In genomic region chr22:20885557-20886323, GRCh38 we compare ENCODE assay signal across 1 cellular context.
TF ChIP-seq lines count a peak whose summit lies in the region.

No MANE protein-coding gene starts in this region.

TF ChIP-seq in K562, 482 proteins besides CTCF, POLR2A, EP300 and RAD21 (continued from another document and continues in another):
- TF ChIP-seq ZNF398 (CRISPR knock-in tag; IDR thresholded peaks at IDR 0.05) (no peak), ZNF224 (CRISPR knock-in tag; IDR thresholded peaks at IDR 0.05) (no peak), NFE2 (IDR thresholded peaks at IDR 0.05; ENCODE audit: low read depth) (no peak), ZFPM2 (CRISPR knock-in tag; IDR thresholded peaks at IDR 0.05) (peak; percentile 98), CCNT2 (IDR thresholded peaks at IDR 0.05; ENCODE audit: borderline replicate concordance, extremely low read depth, insufficient read length, low read depth, low read length) (no peak), COPS2 (conservative IDR thresholded peaks at IDR 0.05) (no peak), DACH1 (IDR thresholded peaks at IDR 0.05; ENCODE audit: partially characterized antibody) (no peak), USF2 (CRISPR knock-in tag; IDR thresholded peaks at IDR 0.05) (no peak), TCF3 (CRISPR knock-in tag; IDR thresholded peaks at IDR 0.05) (peak; percentile 79), RUNX1 (IDR thresholded peaks at IDR 0.05; ENCODE audit: low read depth) (no peak), ZNF518B (CRISPR knock-in tag; IDR thresholded peaks at IDR 0.05) (no peak), NELFE (IDR thresholded peaks at IDR 0.05; ENCODE audit: insufficient read depth, insufficient read length) (no peak), ELF1 (tag; IDR thresholded peaks at IDR 0.05) (peak; percentile 64), STAT5A (IDR thresholded peaks at IDR 0.05; ENCODE audit: borderline replicate concordance, low read length) (peak; percentile 8; the same call in 1 of the 2 replicates), ZNF184 (CRISPR knock-in tag; IDR thresholded peaks at IDR 0.05) (no peak), PHF20 (IDR thresholded peaks at IDR 0.05; ENCODE audit: partially characterized antibody) (no peak), CREB5 (CRISPR knock-in tag; IDR thresholded peaks at IDR 0.05) (no peak; the same call in 1 of the 2 replicates), SRF (CRISPR knock-in tag; IDR thresholded peaks at IDR 0.05) (peak in 1 of 2 experiments; percentile 67; a peak in 1 of 4 replicates), SUPT5H (IDR thresholded peaks at IDR 0.05) (peak; percentile 45; the same call in 1 of the 2 replicates), MYNN (IDR thresholded peaks at IDR 0.05) (no peak), MYNN (CRISPR knock-in tag; IDR thresholded peaks at IDR 0.05) (no peak), HMGN3 (IDR thresholded peaks at IDR 0.05; ENCODE audit: borderline replicate concordance, extremely low read depth, insufficient read length, low read depth, low read length) (peak; percentile 70), NCOA6 (IDR thresholded peaks at IDR 0.05) (no peak), ELF4 (CRISPR knock-in tag; IDR thresholded peaks at IDR 0.05) (peak; percentile 91), MBD2 (IDR thresholded peaks at IDR 0.05; ENCODE audit: borderline replicate concordance, low read depth) (no peak), ZNF280A (IDR thresholded peaks at IDR 0.05; ENCODE audit: low read depth, partially characterized antibody) (no peak), ZBTB8A (IDR thresholded peaks at IDR 0.05; ENCODE audit: partially characterized antibody) (no peak), RCOR1 (IDR thresholded peaks at IDR 0.05; ENCODE audit: borderline replicate concordance in 1 of 2, low read depth in 2 of 2, low read length in 2 of 2) (peak; percentile 84 to 93), FOXK2 (conservative IDR thresholded peaks at IDR 0.05 in 1 of 2, IDR thresholded peaks at IDR 0.05 in 1 of 2; ENCODE audit: low read depth in 2 of 2) (peak; percentile 67 to 72), PRPF4 (IDR thresholded peaks at IDR 0.05; ENCODE audit: insufficient read depth, low read depth, low read length, poor library complexity, severe bottlenecking) (no peak), HNRNPLL (IDR thresholded peaks at IDR 0.05; ENCODE audit: low read depth, low read length, poor library complexity, severe bottlenecking) (peak; percentile 59), CHD7 (IDR thresholded peaks at IDR 0.05; ENCODE audit: low read depth, low read length) (peak; percentile 85), ZNF121 (CRISPR knock-in tag; conservative IDR thresholded peaks at IDR 0.05) (no peak), PKNOX1 (IDR thresholded peaks at IDR 0.05) (peak; percentile 51), DIDO1 (tag; IDR thresholded peaks at IDR 0.05; ENCODE audit: low read depth) (no peak), CREB3 (tag; conservative IDR thresholded peaks at IDR 0.05; ENCODE audit: low read depth) (peak; percentile 94)
